Comparison of ENCODE assay signal across 15 cellular contexts in the genomic region with DNA sequence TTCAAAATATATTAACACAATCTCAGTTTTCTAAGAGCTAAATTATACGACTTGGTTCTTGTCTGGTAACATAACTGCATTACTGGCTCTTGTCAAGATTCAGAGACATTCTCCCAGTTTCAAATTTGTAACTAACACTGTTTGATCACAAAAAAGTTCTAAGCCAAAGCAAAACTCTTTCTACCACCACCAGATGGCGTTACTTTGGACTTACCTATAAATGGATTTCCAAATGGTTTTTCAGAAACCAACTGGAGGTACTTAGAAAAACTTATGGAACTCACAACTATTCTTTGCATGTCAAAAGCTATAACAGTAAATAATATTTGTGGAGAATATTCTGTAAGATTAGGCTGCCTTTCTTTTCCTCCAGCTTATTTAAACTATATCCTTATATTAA. TPM values are rescaled to one million over a fixed set of nuclear protein-coding genes. Genes with fewer than 3 reads are reported as not detected.
DNase-seq lines count a peak whose midpoint lies in the region; ATAC-seq and TF ChIP-seq lines count a peak whose summit lies in the region.
"Had no signal": no experiment of that assay in that cellular context is flagged by ENCODE, and none has a peak within 500 bp of the region (broad histone marks: within the 10 kb centered on the region; RNA-seq: fewer than 3 reads in every experiment).

No MANE protein-coding gene starts in this region.

- no peaks in the 10 kb centered on the region for H3K79me2 ChIP-seq in SK-N-SH (ENCODE audit: insufficient read depth)

- no peak for TF ChIP-seq EP300 in SK-N-SH (IDR thresholded peaks at IDR 0.05; ENCODE audit: borderline replicate concordance in 1 of 2, low read depth in 1 of 2, low read length in 1 of 2)

- TF ChIP-seq CTCF in SK-N-SH (IDR thresholded peaks at IDR 0.05) (peak; percentile 57), NB4 (IDR thresholded peaks at IDR 0.05; ENCODE audit: low read depth, low read length) (peak; percentile 51), retinal pigment epithelial cell (conservative IDR thresholded peaks at IDR 0.05; ENCODE audit: low read depth, low read length) (peak; percentile 35), gastrocnemius medialis (IDR thresholded peaks at IDR 0.05 in 4 of 5, conservative IDR thresholded peaks at IDR 0.05 in 1 of 5) (no peak)

- intact Hi-C loops in gastrocnemius medialis (cut with DNase I; ENCODE audit: low total_unique reads), result no loop called here

- no peaks in the 10 kb centered on the region for H3K36me3 ChIP-seq in SK-N-SH (replicated peaks in 1 of 2; ENCODE audit: control insufficient read depth in 1 of 2, insufficient read depth in 2 of 2, low read length in 1 of 2)
- no peaks in the 10 kb centered on the region for H3K36me3 ChIP-seq in gastrocnemius medialis
- H3K36me3 ChIP-seq: MG63, vagina had no signal

- no peak overlapping the region for H3K27ac ChIP-seq in SK-N-SH (ENCODE audit: low read depth in 2 of 2, low read length in 1 of 2)
- no peak overlapping the region for H3K27ac ChIP-seq in gastrocnemius medialis
- H3K27ac ChIP-seq: vagina had no signal

- H3K9ac ChIP-seq in SK-N-SH, result no peak overlapping the region

- in situ Hi-C loops in gastrocnemius medialis (cut with MboI; ENCODE audit: low sequenced_read_pairs in 4 of 4), result loop anchor here in 2 of 4 donors (25.0 kb wide), 2 partner anchors 669 to 694 kb away; no protein-coding TSS in a partner anchor

- H3K9me2 ChIP-seq in SK-N-SH, result no peaks in the 10 kb centered on the region

- POLR2A ChIA-PET in SK-N-SH (lab: Yijun Ruan, JAX), result no interaction called here

- TF ChIP-seq POLR2A in NB4 (IDR thresholded peaks at IDR 0.05; ENCODE audit: extremely low read depth, insufficient read length), result no peak
- TF ChIP-seq POLR2A in gastrocnemius medialis (IDR thresholded peaks at IDR 0.05), result no peak

- H3K9me3 ChIP-seq in SK-N-SH, result no peaks in the 10 kb centered on the region
- H3K9me3 ChIP-seq in gastrocnemius medialis, result no peaks in the 10 kb centered on the region
- H3K9me3 ChIP-seq: MG63, vagina had no signal

- peak; percentile 6; the same call in 1 of the 2 replicates for TF ChIP-seq RAD21 in SK-N-SH (IDR thresholded peaks at IDR 0.05; ENCODE audit: low read length)

- 5% methylated on average over 2 of the region's 2 CpGs for WGBS in SK-N-SH (ENCODE audit: low lambda C conversion rate)

- H3K4me3 ChIP-seq in SK-N-SH (ENCODE audit: low read depth in 2 of 2, low read length in 1 of 2), result no peak overlapping the region
- no peak overlapping the region for H3K4me3 ChIP-seq in NB4 (ENCODE audit: low read depth, low read length)
- no peak overlapping the region for H3K4me3 ChIP-seq in retinal pigment epithelial cell (ENCODE audit: low read length)
- H3K4me3 ChIP-seq in gastrocnemius medialis, result no peak overlapping the region
- H3K4me3 ChIP-seq: MG63, vagina had no signal

- H3K27me3 ChIP-seq in SK-N-SH (ENCODE audit: insufficient read depth) (no peaks in the 10 kb centered on the region), gastrocnemius medialis (no peaks in the 10 kb centered on the region)
- H3K27me3 ChIP-seq: MG63, vagina had no signal

- ATAC-seq in SK-N-SH treated with all-trans-retinoic acid at 6 μM for 48 hours (no peak), gastrocnemius medialis (no peak), GM19455 (IDR thresholded peaks at IDR 0.05; ENCODE audit: unreplicated experiment) (no peak)

- no peaks in the 10 kb centered on the region for H3K4me1 ChIP-seq in SK-N-SH (ENCODE audit: control insufficient read depth in 1 of 2, insufficient read depth in 2 of 2, low read depth in 1 of 2, low read length in 1 of 2)
- H3K4me1 ChIP-seq in gastrocnemius medialis, result no peaks in the 10 kb centered on the region
- H3K4me1 ChIP-seq: vagina had no signal

- no peaks in the 10 kb centered on the region for H4K20me1 ChIP-seq in SK-N-SH (ENCODE audit: insufficient read depth)

- DNase-seq in SK-N-SH (no peak), NB4 (ENCODE audit: low read depth) (peak; percentile 34), dermis blood vessel endothelial cell (peak; percentile 16), retinal pigment epithelial cell (ENCODE audit: low read depth) (no peak), gastrocnemius medialis (no peak), HPDE6-E6E7 (ENCODE audit: extremely low spot score) (no peak)
- DNase-seq: activated T-cell treated with anti-CD3 and anti-CD28 coated beads, Interleukin-2, amount 50 U/mL, for 48 hours; CD4-positive, CD25-positive, alpha-beta regulatory T cell; effector CD8-positive, alpha-beta T cell; MG63; T-helper 1 cell had no signal

- CTCF ChIA-PET in SK-N-SH (lab: Yijun Ruan, JAX), result interaction anchor here (1.3 to 2.2 kb wide), 2 partner anchors 15 to 16 kb away, joined by 4 to 11 read pairs; no protein-coding TSS in a partner anchor

- no peak overlapping the region for H2AFZ ChIP-seq in SK-N-SH (ENCODE audit: low read depth)

- no peak overlapping the region for H3K4me2 ChIP-seq in SK-N-SH

- H3F3A ChIP-seq in SK-N-SH (replicated peaks; ENCODE audit: insufficient read depth), result no peaks in the 10 kb centered on the region

TF ChIP-seq in SK-N-SH, 30 proteins besides CTCF, POLR2A, EP300 and RAD21:
- TF ChIP-seq SMC3 (IDR thresholded peaks at IDR 0.05; ENCODE audit: low read depth, low read length), result peak; percentile 24; the same call in 1 of the 2 replicates
- TF ChIP-seq TAF1 (IDR thresholded peaks at IDR 0.05; ENCODE audit: borderline replicate concordance, low read depth, low read length), result no peak

TF ChIP-seq in SK-N-SH treated with all-trans-retinoic acid at 6 μM for 48 hours, 23 proteins besides CTCF, POLR2A, EP300 and RAD21:
- no peak for TF ChIP-seq ZNF565 (CRISPR knock-in tag; conservative IDR thresholded peaks at IDR 0.05; ENCODE audit: low read depth)

RNA-seq across cellular contexts. Expression of gene GFRAL, which starts 34.2 kb away (rescaled TPM):
- polyA plus RNA-seq in SK-N-SH (2012; rRNA removed), result not detected in 2 replicates
- polyA plus RNA-seq in SK-N-SH (2012; cell fraction: cytosol; rRNA removed), result not detected in 2 replicates
- polyA plus RNA-seq in SK-N-SH (2012; cell fraction: nucleus; rRNA removed), result not detected in 2 replicates
- not detected in 2 replicates for total RNA-seq in dermis blood vessel endothelial cell
- not detected for total RNA-seq in gastrocnemius medialis
- total RNA-seq: CD4-positive, CD25-positive, alpha-beta regulatory T cell; mucosa of gallbladder; vagina had no signal
- polyA plus RNA-seq: CD4-positive, CD25-positive, alpha-beta regulatory T cell had no signal

Comparison
In these comparisons a context has a peak if more than half of its experiments do, and no peak if none do; other contexts are left out.
1. DNase-seq: peak in NB4 (single experiment) and dermis blood vessel endothelial cell (single experiment); none in SK-N-SH (single experiment), retinal pigment epithelial cell (single experiment), gastrocnemius medialis (0 of 2) and HPDE6-E6E7 (single experiment).
2. CTCF ChIP-seq: peak in SK-N-SH (single experiment), NB4 (single experiment) and retinal pigment epithelial cell (single experiment); none in gastrocnemius medialis (0 of 5).